In genomic region chr16:58035356-58036170, GRCh38 we compare ENCODE assay signal across 24 cellular contexts. TPM values are rescaled to one million over a fixed set of nuclear protein-coding genes. Genes with fewer than 3 reads are reported as not detected.
A peak's percentile ranks its signal among the peaks of the same experiment; 100 is the strongest.
DNase-seq lines count a peak whose midpoint lies in the region; ATAC-seq and TF ChIP-seq lines count a peak whose summit lies in the region.
"Had no signal": no experiment of that assay in that cellular context is flagged by ENCODE, and none has a peak within 500 bp of the region (broad histone marks: within the 10 kb centered on the region; RNA-seq: fewer than 3 reads in every experiment).

No MANE protein-coding gene starts in this region.

- H3K27ac ChIP-seq in Karpas-422 (ENCODE audit: low read length) (peak overlapping the region; percentile 96), left ventricle myocardium inferior (replicated peaks) (peak overlapping the region; percentile 96)
- H3K27ac ChIP-seq: ascending aorta had no signal

- no peaks in the 10 kb centered on the region for H3K9me2 ChIP-seq in Karpas-422 (replicated peaks; ENCODE audit: insufficient read depth, low read length)

- intact Hi-C loops in Right ventricle myocardium inferior (cut with DNase I) = no loop called here
- intact Hi-C loops in left cardiac atrium (cut with DNase I) = no loop called here
- intact Hi-C loops in left ventricle myocardium inferior (cut with micrococcal nuclease) = no loop called here

- ATAC-seq in Right ventricle myocardium inferior (no peak), left cardiac atrium (no peak), GM19395 (IDR thresholded peaks at IDR 0.05; ENCODE audit: unreplicated experiment) (no peak)
- ATAC-seq: activated naive CD4-positive, alpha-beta T cell treated with anti-CD3 and anti-CD28 coated beads, Interleukin-2, amount 50 U/mL, for 72 hours; GM23338; left colon had no signal

- H3K79me2 ChIP-seq in Karpas-422 (ENCODE audit: low read length) = no peaks in the 10 kb centered on the region

- H2AFZ ChIP-seq in Karpas-422 (ENCODE audit: low read length) = peak overlapping the region; percentile 17; the same call in 1 of the 2 replicates
- H2AFZ ChIP-seq: GM23338 had no signal

- H3K4me1 ChIP-seq in Karpas-422 (ENCODE audit: low read length) (peaks cover 77% of the 10 kb centered on the region), left ventricle myocardium inferior (peaks cover 62% of the 10 kb centered on the region)
- H3K4me1 ChIP-seq: ascending aorta had no signal

- H3K4me3 ChIP-seq in Karpas-422 (ENCODE audit: low read length) (peak overlapping the region; percentile 65), left ventricle myocardium inferior (peak overlapping the region; percentile 24)
- H3K4me3 ChIP-seq: ascending aorta, GM23338, heart left ventricle, smooth muscle cell had no signal

- no peaks in the 10 kb centered on the region for H4K20me1 ChIP-seq in Karpas-422 (ENCODE audit: insufficient read depth, low read depth, low read length)

- H3K27me3 ChIP-seq in Karpas-422 (ENCODE audit: low read length) = no peaks in the 10 kb centered on the region
- no peaks in the 10 kb centered on the region for H3K27me3 ChIP-seq in left ventricle myocardium inferior (ENCODE audit: low read depth)
- H3K27me3 ChIP-seq: ascending aorta, heart left ventricle had no signal

- DNase-seq in Right ventricle myocardium inferior (ENCODE audit: missing footprints) = peak; percentile 56
- no peak for DNase-seq in left cardiac atrium
- DNase-seq in Karpas-422 = peak; percentile 72
- no peak for DNase-seq in left ventricle myocardium inferior
- DNase-seq in Kasumi-1 (lab: John Stamatoyannopoulos, UW) = no peak
- DNase-seq in activated CD4-positive, alpha-beta T cell treated with anti-CD3 and anti-CD28 coated beads for 1 hour = no peak
- DNase-seq: activated B cell treated with CpG ODN at 0.5 μM for 24 hours; activated CD4-positive, alpha-beta T cell treated with anti-CD3 and anti-CD28 coated beads, Interleukin-2, amount 50 U/mL, for 4 hours; activated CD8-positive, alpha-beta memory T cell treated with anti-CD3 and anti-CD28 coated beads, Interleukin-2, amount 50 U/mL, for 4 hours; central memory CD4-positive, alpha-beta T cell; GDM1; KG1; left colon; mesendoderm; naive B cell; NCI-H187; nucleus accumbens; stimulated activated CD4-positive, alpha-beta T cell treated with anti-CD3 and anti-CD28 coated beads, Interleukin-2, amount 100 ng/mL, for 24 hours had no signal

- no peak for TF ChIP-seq CTCF in left ventricle myocardium inferior (IDR thresholded peaks at IDR 0.05; ENCODE audit: borderline replicate concordance)

- H3K36me3 ChIP-seq in Karpas-422 (ENCODE audit: insufficient read depth, low read length) (no peaks in the 10 kb centered on the region), left ventricle myocardium inferior (peaks cover 34% of the 10 kb centered on the region)
- H3K36me3 ChIP-seq: ascending aorta had no signal

- peak overlapping the region; percentile 89 for H3K4me2 ChIP-seq in Karpas-422 (ENCODE audit: low read depth, low read length, poor library complexity, severe bottlenecking)
- H3K4me2 ChIP-seq: GM23338, smooth muscle cell had no signal

- H3K9ac ChIP-seq in Karpas-422 (ENCODE audit: low read length) = peak overlapping the region; percentile 73

- no peaks in the 10 kb centered on the region for H3K9me3 ChIP-seq in Karpas-422 (ENCODE audit: low read length)
- no peaks in the 10 kb centered on the region for H3K9me3 ChIP-seq in left ventricle myocardium inferior (replicated peaks)
- H3K9me3 ChIP-seq: ascending aorta, heart left ventricle had no signal

RNA-seq across cellular contexts. Expression of gene MMP15, which starts 10.0 kb away (rescaled TPM):
- 70.3 TPM for total RNA-seq in Right ventricle myocardium inferior
- total RNA-seq in left cardiac atrium = 10 to 100 TPM; 46.2 to 52.9 TPM
- 4.1 and 5.2 TPM in 2 replicates for total RNA-seq in Karpas-422 (2014; rRNA removed; shearing (Covaris generic); ENCODE audit: low replicate concordance)
- 64.1 TPM for total RNA-seq in left ventricle myocardium inferior

RNA-seq across cellular contexts. Expression of gene USB1, which starts 34.4 kb away (rescaled TPM):
- total RNA-seq in Right ventricle myocardium inferior (36.2 TPM), left cardiac atrium (10 to 100 TPM; 32.3 to 37.7 TPM), left ventricle myocardium inferior (35.2 TPM)
- 19.6 and 28.3 TPM in 2 replicates for total RNA-seq in Karpas-422 (2014; rRNA removed; shearing (Covaris generic); ENCODE audit: low replicate concordance)

RNA-seq across cellular contexts. Expression of gene ZNF319, which starts 35.1 kb away (rescaled TPM):
- total RNA-seq in Right ventricle myocardium inferior = 7.0 TPM
- 1 to 10 TPM; 5.9 to 8.1 TPM for total RNA-seq in left cardiac atrium
- total RNA-seq in Karpas-422 (2014; rRNA removed; shearing (Covaris generic); ENCODE audit: low replicate concordance) = 3.7 and 5.3 TPM in 2 replicates
- total RNA-seq in left ventricle myocardium inferior = 10.0 TPM

Comparison
In these comparisons a context has a peak if more than half of its experiments do, and no peak if none do; other contexts are left out.
1. DNase-seq: peak in Right ventricle myocardium inferior (single experiment) and Karpas-422 (single experiment); none in left cardiac atrium (single experiment), left ventricle myocardium inferior (single experiment), Kasumi-1 (0 of 2) and activated CD4-positive, alpha-beta T cell treated with anti-CD3 and anti-CD28 coated beads for 1 hour (single experiment).